ENCODE assay signal across 25 cellular contexts in genomic region chr6:33065312-33065711, GRCh38. TPM values are rescaled to one million over a fixed set of nuclear protein-coding genes. Genes with fewer than 3 reads are reported as not detected.
"Had no signal": no experiment of that assay in that cellular context is flagged by ENCODE, and none has a peak within 500 bp of the region (broad histone marks: within the 10 kb centered on the region; RNA-seq: fewer than 3 reads in every experiment).

No MANE protein-coding gene starts in this region.

- H3K27ac Mint-ChIP-seq: activated CD4-positive, alpha-beta memory T cell treated with anti-CD3 and anti-CD28 coated beads, Interleukin-2, amount 10 ng/mL, durations not matched to agents 7 days and 5 days; activated naive CD4-positive, alpha-beta T cell treated with anti-CD3 and anti-CD28 coated beads for 36 hours; activated naive CD8-positive, alpha-beta T cell; activated T-helper 17 cell treated with anti-CD3 and anti-CD28 coated beads, Interleukin-2, amount 50 U/mL, for 72 hours; brain; T-helper 17 cell; WTC11 had no signal

- H3K4me3 Mint-ChIP-seq: activated CD4-positive, alpha-beta memory T cell treated with anti-CD3 and anti-CD28 coated beads, Interleukin-2, amount 10 ng/mL, durations not matched to agents 7 days and 5 days; activated naive CD4-positive, alpha-beta T cell treated with anti-CD3 and anti-CD28 coated beads for 36 hours; activated naive CD8-positive, alpha-beta T cell; activated T-helper 17 cell treated with anti-CD3 and anti-CD28 coated beads, Interleukin-2, amount 50 U/mL, for 72 hours; brain; central memory CD8-positive, alpha-beta T cell; T-helper 17 cell; WTC11 had no signal

- H3K4me1 Mint-ChIP-seq: activated T-helper 17 cell treated with anti-CD3 and anti-CD28 coated beads, Interleukin-2, amount 50 U/mL, for 72 hours; brain; WTC11 had no signal

- H3K27me3 Mint-ChIP-seq: activated naive CD8-positive, alpha-beta T cell; activated T-helper 17 cell treated with anti-CD3 and anti-CD28 coated beads, Interleukin-2, amount 50 U/mL, for 72 hours; central memory CD8-positive, alpha-beta T cell; T-helper 17 cell had no signal

- H3K9me3 Mint-ChIP-seq: activated CD4-positive, alpha-beta memory T cell treated with anti-CD3 and anti-CD28 coated beads, Interleukin-2, amount 10 ng/mL, durations not matched to agents 7 days and 5 days; activated naive CD4-positive, alpha-beta T cell treated with anti-CD3 and anti-CD28 coated beads for 36 hours; activated T-helper 17 cell treated with anti-CD3 and anti-CD28 coated beads, Interleukin-2, amount 50 U/mL, for 72 hours; central memory CD8-positive, alpha-beta T cell had no signal

- ATAC-seq: activated T-helper 17 cell treated with anti-CD3 and anti-CD28 coated beads, Interleukin-2, amount 50 U/mL, for 72 hours; T-helper 17 cell; WTC11 had no signal

- H3K36me3 Mint-ChIP-seq: brain had no signal

- DNase-seq: activated CD4-positive, alpha-beta memory T cell treated with anti-CD3 and anti-CD28 coated beads, Interleukin-2, amount 10 ng/mL, durations not matched to agents 7 days and 5 days; activated CD4-positive, alpha-beta T cell treated with anti-CD3 and anti-CD28 coated beads for 1 hour; activated CD4-positive, alpha-beta T cell treated with anti-CD3 and anti-CD28 coated beads, Interleukin-2, amount 50 U/mL, for 1 hour; activated gamma-delta T cell; activated naive CD4-positive, alpha-beta T cell treated with anti-CD3 and anti-CD28 coated beads for 36 hours; activated T-cell treated with anti-CD3 and anti-CD28 coated beads for 4 hours; activated T-cell treated with anti-CD3 and anti-CD28 coated beads, Interleukin-2, amount 50 U/mL, for 48 hours; amygdala; NCI-H1048; NCI-H146; NCI-H187 treated with DMSO at 0.1 percent for 48 hours; NCI-H2081 treated with DMSO at 0.1 percent for 48 hours; NCI-H446 treated with DMSO at 0.1 percent for 48 hours; NCI-H524 treated with DMSO at 0.1 percent for 48 hours; NCI-H774; SIG-M5; T-helper 17 cell; T-helper 9 cell had no signal

RNA-seq across cellular contexts. Expression of gene HLA-DPB1, which starts 10.5 kb away (rescaled TPM):
- total RNA-seq: M059J had no signal

RNA-seq across cellular contexts. Expression of gene HLA-DOA, which starts 55.9 kb away (rescaled TPM):
- total RNA-seq: M059J, RPMI7951 had no signal
